ENCODE assay signal across 36 cellular contexts in genomic region chr7:142906643-142907042, GRCh38. TPM values are rescaled to one million over a fixed set of nuclear protein-coding genes. Genes with fewer than 3 reads are reported as not detected.
"Had no signal": no experiment of that assay in that cellular context is flagged by ENCODE, and none has a peak within 500 bp of the region (broad histone marks: within the 10 kb centered on the region; RNA-seq: fewer than 3 reads in every experiment).

No MANE protein-coding gene starts in this region.

- H3K9me3 ChIP-seq: neutrophil, ovary, right lobe of liver, suprapubic skin, thoracic aorta, upper lobe of right lung had no signal

- H3K9ac ChIP-seq: neural progenitor cell had no signal

- H3K27ac Mint-ChIP-seq: mesothelial cell of epicardium; natural killer cell; nephron progenitor cell; neural progenitor cell; progenitor cell of endocrine pancreas; stimulated activated naive B cell treated with anti-CD40 and anti-IgM and Interleukin-4, amounts not matched to agents 10 μg/mL and 1 μg/mL and 100 μg/mL, for 72 hours had no signal

- H3K27me3 ChIP-seq: hepatocyte, left lung, neural progenitor cell, neutrophil, ovary, right atrium auricular region, right lobe of liver, stomach, suprapubic skin, upper lobe of right lung had no signal

- ATAC-seq: heart right ventricle; left cardiac atrium; left lung; natural killer cell; right lobe of liver; stimulated activated naive B cell treated with anti-CD40 and anti-IgM and Interleukin-4, amounts not matched to agents 10 μg/mL and 1 μg/mL and 100 μg/mL, for 72 hours; stimulated activated naive CD8-positive, alpha-beta T cell treated with anti-CD3 and anti-CD28 coated beads, Interleukin-15, Interleukin-2, amounts not matched to agents 100 U/mL and 50 U/mL, for 24 hours; upper lobe of right lung had no signal

- H3K36me3 ChIP-seq: heart right ventricle, left lung, neutrophil, ovary, right atrium auricular region, right lobe of liver, stomach, suprapubic skin, thoracic aorta, tibial artery, upper lobe of right lung had no signal

- H3K4me3 Mint-ChIP-seq: mesothelial cell of epicardium; naive B cell; natural killer cell; nephron progenitor cell; neural progenitor cell; stimulated activated naive B cell treated with anti-CD40 and anti-IgM and Interleukin-4, amounts not matched to agents 10 μg/mL and 1 μg/mL and 100 μg/mL, for 72 hours had no signal

- H2AFZ ChIP-seq: hepatocyte, neural progenitor cell had no signal

- H3K4me3 ChIP-seq: heart right ventricle, hepatocyte, left lung, lung, neural progenitor cell, ovary, right atrium auricular region, right lobe of liver, smooth muscle cell, stomach, suprapubic skin, thoracic aorta, tibial artery, upper lobe of right lung had no signal

- H3K79me2 ChIP-seq: hepatocyte had no signal

- H3K4me1 ChIP-seq: right atrium auricular region, right lobe of liver, tibial artery, upper lobe of right lung had no signal

- H3K9me3 Mint-ChIP-seq: natural killer cell had no signal

- DNase-seq: heart right ventricle; kidney glomerular epithelial cell; left cardiac atrium; left lung; mesendoderm; naive B cell; natural killer cell; nephron progenitor cell; occipital lobe; ovary; stimulated activated CD4-positive, alpha-beta T cell treated with anti-CD3 and anti-CD28 coated beads, Interleukin-1b, Interleukin-23, amount 100 ng/mL, for 48 hours; stimulated activated CD4-positive, alpha-beta T cell treated with anti-CD3 and anti-CD28 coated beads, Interleukin-2, amount 100 ng/mL, for 48 hours; stimulated activated CD4-positive, alpha-beta T cell treated with anti-CD3 and anti-CD28 coated beads, Interleukin-4, amount 100 ng/mL, for 4 hours; stimulated activated naive B cell treated with anti-CD40 and anti-IgM and Interleukin-4, amounts not matched to agents 10 μg/mL and 1 μg/mL and 100 μg/mL, for 72 hours; stimulated activated naive CD8-positive, alpha-beta T cell treated with anti-CD3 and anti-CD28 coated beads, Interleukin-15, Interleukin-2, amounts not matched to agents 100 U/mL and 50 U/mL, for 24 hours; stomach; tibial artery; trophoblast cell; upper lobe of right lung had no signal

- H3K4me2 ChIP-seq: hepatocyte, neural progenitor cell, smooth muscle cell had no signal

- H3K27ac ChIP-seq: heart right ventricle, hepatocyte, left lung, neural progenitor cell, neutrophil, ovary, right atrium auricular region, right lobe of liver, stomach, suprapubic skin, thoracic aorta, tibial artery, upper lobe of right lung had no signal

- H3K4me1 Mint-ChIP-seq: naive B cell; natural killer cell; nephron progenitor cell; stimulated activated naive B cell treated with anti-CD40 and anti-IgM and Interleukin-4, amounts not matched to agents 10 μg/mL and 1 μg/mL and 100 μg/mL, for 72 hours had no signal

- H3K36me3 Mint-ChIP-seq: mesothelial cell of epicardium, natural killer cell, neural progenitor cell had no signal

RNA-seq across cellular contexts. Expression of gene TRPV6, which starts 21.1 kb away (rescaled TPM):
- total RNA-seq: heart right ventricle, natural killer cell, pulmonary artery endothelial cell, skeletal muscle tissue, smooth muscle cell, thoracic aorta had no signal

RNA-seq across cellular contexts. Expression of gene TRPV5, which starts 26.9 kb away (rescaled TPM):
- total RNA-seq: heart right ventricle, hepatocyte, left cardiac atrium, left lung, lower leg skin, lung, mononuclear cell, natural killer cell, ovary, pulmonary artery endothelial cell, renal cortical epithelial cell, right atrium auricular region, right lobe of liver, skeletal muscle tissue, smooth muscle cell, stomach, suprapubic skin, thoracic aorta, upper lobe of right lung had no signal
- polyA plus RNA-seq: heart right ventricle, hepatocyte, keratinocyte, ovary, smooth muscle cell, stomach had no signal

RNA-seq across cellular contexts. Expression of gene LLCFC1, which starts 32.6 kb away (rescaled TPM):
- total RNA-seq: heart right ventricle, hepatocyte, left cardiac atrium, lower leg skin, lung, mesothelial cell of epicardium, mononuclear cell, natural killer cell, occipital lobe, ovary, progenitor cell of endocrine pancreas, pulmonary artery endothelial cell, renal cortical epithelial cell, right atrium auricular region, right lobe of liver, skeletal muscle tissue, smooth muscle cell, stomach, suprapubic skin, thoracic aorta, upper lobe of right lung had no signal
- polyA plus RNA-seq: heart right ventricle, hepatocyte, keratinocyte, ovary, smooth muscle cell had no signal

RNA-seq across cellular contexts. Expression of gene KEL, which starts 55.5 kb away (rescaled TPM):
- total RNA-seq: pulmonary artery endothelial cell, thoracic aorta had no signal
